In the genomic region with DNA sequence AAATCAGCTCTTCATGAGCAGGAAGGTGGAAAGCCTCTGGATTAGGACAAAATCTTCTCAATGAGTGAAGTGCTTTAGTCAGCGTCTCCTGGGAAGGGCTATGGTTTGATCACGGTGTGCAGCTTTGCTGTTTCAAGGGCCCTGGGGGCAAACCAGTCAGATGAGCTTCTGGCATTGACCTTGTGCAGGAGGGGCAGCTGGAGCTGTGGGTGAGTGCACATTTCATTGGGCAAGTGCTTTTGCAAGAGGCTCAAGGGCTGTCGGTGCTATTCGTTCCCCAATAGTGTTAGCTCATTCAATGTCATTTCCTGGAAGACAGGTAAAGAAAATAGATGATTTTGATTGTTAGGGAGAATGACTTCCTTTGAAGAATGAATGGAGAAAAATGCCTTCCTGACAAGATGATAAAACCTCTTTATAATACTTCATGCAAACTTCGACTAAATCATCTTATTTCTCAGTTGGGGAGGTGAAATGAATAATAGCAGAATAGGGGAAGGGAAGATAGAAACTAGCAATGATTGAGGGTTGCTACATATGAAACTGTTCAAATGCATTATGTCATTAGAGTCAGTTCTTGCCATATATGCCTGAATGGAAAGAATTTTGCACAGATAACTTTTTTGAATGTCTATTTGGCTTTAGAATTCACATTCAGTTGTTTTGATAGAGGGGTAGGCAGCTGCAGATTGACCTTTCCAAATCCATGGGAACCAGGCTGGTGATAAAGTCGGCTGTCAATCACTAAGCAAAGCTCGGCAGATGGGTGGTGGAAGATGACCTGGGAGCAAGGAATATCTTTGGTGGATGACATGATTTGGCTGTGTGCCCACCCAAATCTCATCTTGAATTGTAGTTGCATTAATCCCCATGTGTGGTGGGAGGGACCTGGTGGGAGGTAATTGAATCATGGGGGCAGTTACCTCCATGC, we compare ENCODE assay signal across 11 cellular contexts. TPM values are rescaled to one million over a fixed set of nuclear protein-coding genes. Genes with fewer than 3 reads are reported as not detected.
DNase-seq lines count a peak whose midpoint lies in the region; ATAC-seq and TF ChIP-seq lines count a peak whose summit lies in the region.
"Had no signal": no experiment of that assay in that cellular context is flagged by ENCODE, and none has a peak within 500 bp of the region (broad histone marks: within the 10 kb centered on the region; RNA-seq: fewer than 3 reads in every experiment).

No MANE protein-coding gene starts in this region.

- DNase-seq in MCF 10A (ENCODE audit: unreplicated experiment) (peak; percentile 50), breast epithelium (ENCODE audit: low spot score in 2 of 2) (no peak), NB4 (ENCODE audit: low read depth) (peak; percentile 94), upper lobe of right lung (no peak), hippocampal formation (lab: John Stamatoyannopoulos, UW) (no peak), NCI-H2029 (lab: John Stamatoyannopoulos, UW) (no peak)
- DNase-seq in activated naive CD4-positive, alpha-beta T cell treated with anti-CD3 and anti-CD28 coated beads, Interleukin-2, amount 50 U/mL, for 72 hours (ENCODE audit: low spot score in 2 of 2), result no peak
- DNase-seq: Calu3 had no signal

- H3K4me1 Mint-ChIP-seq in MCF 10A (ENCODE audit: insufficient read depth, unreplicated experiment), result no peaks in the 10 kb centered on the region

- intact Hi-C loops in MCF 10A (cut with micrococcal nuclease), result no loop called here
- intact Hi-C loops in breast epithelium (cut with DNase I; ENCODE audit: low total_unique reads), result no loop called here
- intact Hi-C loops in upper lobe of right lung (cut with DNase I), result no loop called here

- no peaks in the 10 kb centered on the region for H3K4me1 ChIP-seq in breast epithelium
- H3K4me1 ChIP-seq in upper lobe of right lung, result peaks cover 6% of the 10 kb centered on the region

- no peak overlapping the region for H3K27ac Mint-ChIP-seq in MCF 10A (ENCODE audit: low read depth, unreplicated experiment)
- H3K27ac Mint-ChIP-seq in activated naive CD4-positive, alpha-beta T cell treated with anti-CD3 and anti-CD28 coated beads, Interleukin-2, amount 50 U/mL, for 72 hours, result peak overlapping the region; percentile 46 to 77

- TF ChIP-seq CTCF in MCF 10A (IDR thresholded peaks at IDR 0.05; ENCODE audit: unreplicated experiment) (no peak), breast epithelium (IDR thresholded peaks at IDR 0.05) (no peak), NB4 (IDR thresholded peaks at IDR 0.05; ENCODE audit: low read depth, low read length) (no peak), upper lobe of right lung (IDR thresholded peaks at IDR 0.05) (no peak)

- H3K27me3 Mint-ChIP-seq in MCF 10A (ENCODE audit: insufficient read depth, unreplicated experiment), result peaks cover 92% of the 10 kb centered on the region

- H3K27ac ChIP-seq in breast epithelium (no peak overlapping the region), upper lobe of right lung (peak overlapping the region; percentile 31)
- H3K27ac ChIP-seq: hepatocyte, suprapubic skin had no signal

- H3K36me3 ChIP-seq in breast epithelium, result no peaks in the 10 kb centered on the region
- H3K36me3 ChIP-seq in upper lobe of right lung, result no peaks in the 10 kb centered on the region
- H3K36me3 ChIP-seq: suprapubic skin had no signal

- H3K27me3 ChIP-seq in breast epithelium (no peaks in the 10 kb centered on the region), upper lobe of right lung (no peaks in the 10 kb centered on the region)
- H3K27me3 ChIP-seq: suprapubic skin had no signal

- POLR2A ChIA-PET in MCF 10A (lab: Yijun Ruan, JAX), result interaction anchor here (0.7 kb wide), 1 partner anchor 29 kb away, joined by 3 read pairs; no protein-coding TSS in a partner anchor

- H3K9me3 Mint-ChIP-seq in MCF 10A (ENCODE audit: unreplicated experiment), result no peaks in the 10 kb centered on the region
- peaks cover 10 to 36% of the 10 kb centered on the region in 2 donors for H3K9me3 Mint-ChIP-seq in activated naive CD4-positive, alpha-beta T cell treated with anti-CD3 and anti-CD28 coated beads, Interleukin-2, amount 50 U/mL, for 72 hours

- TF ChIP-seq POLR2A in breast epithelium (IDR thresholded peaks at IDR 0.05), result no peak
- TF ChIP-seq POLR2A in NB4 (IDR thresholded peaks at IDR 0.05; ENCODE audit: extremely low read depth, insufficient read length), result no peak

- ATAC-seq in activated naive CD4-positive, alpha-beta T cell treated with anti-CD3 and anti-CD28 coated beads, Interleukin-2, amount 50 U/mL, for 72 hours, result peak; percentile 55 to 76
- peak; percentile 69 for ATAC-seq in upper lobe of right lung
- ATAC-seq in HG03571 (IDR thresholded peaks at IDR 0.05; ENCODE audit: unreplicated experiment), result no peak

- BruUV-seq in MCF 10A (replicated peaks; lab: Mats Ljungman, UMichigan), result no TSS peak

- no peaks in the 10 kb centered on the region for H3K9me3 ChIP-seq in breast epithelium
- H3K9me3 ChIP-seq in upper lobe of right lung, result no peaks in the 10 kb centered on the region
- H3K9me3 ChIP-seq: suprapubic skin had no signal

- H3K4me3 ChIP-seq in breast epithelium (no peak overlapping the region), NB4 (ENCODE audit: low read depth, low read length) (peak overlapping the region; percentile 45), upper lobe of right lung (no peak overlapping the region)
- H3K4me3 ChIP-seq: hepatocyte, suprapubic skin had no signal

- H3K4me3 Mint-ChIP-seq in MCF 10A (ENCODE audit: unreplicated experiment), result no peak overlapping the region

- CTCF ChIA-PET in MCF 10A (lab: Yijun Ruan, JAX), result interaction anchor here (0.6 to 1.3 kb wide), 5 partner anchors 10 to 994 kb away, joined by 3 to 4 read pairs (median 3); no protein-coding TSS in a partner anchor

- H3K36me3 Mint-ChIP-seq in MCF 10A (ENCODE audit: insufficient read depth, unreplicated experiment), result no peaks in the 10 kb centered on the region
- H3K36me3 Mint-ChIP-seq in activated naive CD4-positive, alpha-beta T cell treated with anti-CD3 and anti-CD28 coated beads, Interleukin-2, amount 50 U/mL, for 72 hours, result peaks cover 7 to 28% of the 10 kb centered on the region in 2 donors

RNA-seq across cellular contexts. Expression of a gene that starts 12.9 kb away (rescaled TPM):
- total RNA-seq in MCF 10A (2022), result 1.7 and 2.1 TPM in 2 replicates
- total RNA-seq in breast epithelium, result 10 to 100 TPM; 12.1 to 18.9 (median 12.4) TPM
- 10 to 100 TPM in 1 of 2 donors, 1 to 10 TPM in 1; 3.1 to 12.4 TPM for total RNA-seq in activated naive CD4-positive, alpha-beta T cell treated with anti-CD3 and anti-CD28 coated beads, Interleukin-2, amount 50 U/mL, for 72 hours
- total RNA-seq in upper lobe of right lung, result 9.5 TPM

Comparison
In these comparisons a context has a peak if more than half of its experiments do, and no peak if none do; other contexts are left out.
1. DNase-seq: peak in MCF 10A (single experiment) and NB4 (single experiment); none in breast epithelium (0 of 2), activated naive CD4-positive, alpha-beta T cell treated with anti-CD3 and anti-CD28 coated beads, Interleukin-2, amount 50 U/mL, for 72 hours (0 of 2), upper lobe of right lung (single experiment), hippocampal formation (0 of 2) and NCI-H2029 (single experiment).